ENCODE assay signal across 7 cellular contexts in genomic region chr1:38845088-38845487, GRCh38. TPM values are rescaled to one million over a fixed set of nuclear protein-coding genes. Genes with fewer than 3 reads are reported as not detected.
"Had no signal": no experiment of that assay in that cellular context is flagged by ENCODE, and none has a peak within 500 bp of the region (broad histone marks: within the 10 kb centered on the region; RNA-seq: fewer than 3 reads in every experiment).

No MANE protein-coding gene starts in this region.

RNA-seq across cellular contexts. Expression of gene GJA9, which starts 36.3 kb away (rescaled TPM):
- total RNA-seq: GM23338, H1, H4, H7, H9, HFFc6 had no signal
- polyA plus RNA-seq: GM23248, H1 had no signal
